Comparison of ENCODE assay signal across 19 cellular contexts in genomic region chr14:83478741-83479140, GRCh38.
DNase-seq lines count a peak whose midpoint lies in the region; ATAC-seq, FAIRE-seq and TF ChIP-seq lines count a peak whose summit lies in the region.
"Had no signal": no experiment of that assay in that cellular context is flagged by ENCODE, and none has a peak within 500 bp of the region (broad histone marks: within the 10 kb centered on the region; RNA-seq: fewer than 3 reads in every experiment).

No MANE protein-coding gene starts in this region.

- H3K9me3 Mint-ChIP-seq in astrocyte (ENCODE audit: unreplicated experiment) = no peaks in the 10 kb centered on the region
- peaks cover 4 to 36% (median 11%) of the 10 kb centered on the region in 5 donors for H3K9me3 Mint-ChIP-seq in CD8-positive, alpha-beta memory T cell

- DNase-seq in HTR-8/SVneo (ENCODE audit: insufficient read length, low spot score) = peak; percentile 9
- peak; percentile 18 for DNase-seq in astrocyte (ENCODE audit: low read depth)
- no peak for DNase-seq in CD8-positive, alpha-beta memory T cell
- DNase-seq in GM23248 = no peak
- no peak for DNase-seq in lower leg skin (ENCODE audit: low spot score in 2 of 2)
- DNase-seq: CD4-positive, alpha-beta T cell; GF-D8; Karpas-422; NCI-H1694 treated with DMSO at 0.1 percent for 48 hours; NCI-H2081 treated with DMSO at 0.1 percent for 48 hours; NCI-H2171 treated with DMSO at 0.1 percent for 48 hours; NCI-H524 treated with DMSO at 0.1 percent for 48 hours; Peyer's patch had no signal

- H3K9me3 ChIP-seq in astrocyte (ENCODE audit: insufficient read depth, low read depth, low read length) (no peaks in the 10 kb centered on the region), mesodermal cell (ENCODE audit: control insufficient read depth, low read length) (no peaks in the 10 kb centered on the region), GM23248 (ENCODE audit: low read depth) (no peaks in the 10 kb centered on the region)
- H3K9me3 ChIP-seq in CD8-positive, alpha-beta memory T cell (ENCODE audit: low read length) = no peaks in the 10 kb centered on the region
- H3K9me3 ChIP-seq: BLaER1, HAP-1, Peyer's patch, SJSA1 had no signal

- H3K27ac Mint-ChIP-seq in astrocyte (ENCODE audit: unreplicated experiment) = peak overlapping the region; percentile 98
- no peak overlapping the region for H3K27ac Mint-ChIP-seq in CD8-positive, alpha-beta memory T cell
- H3K27ac Mint-ChIP-seq: CD4-positive, alpha-beta T cell had no signal

- no peak overlapping the region for H2AFZ ChIP-seq in astrocyte (ENCODE audit: low read depth, low read length)
- no peak overlapping the region for H2AFZ ChIP-seq in GM23248

- peaks cover 19% of the 10 kb centered on the region for H3K4me1 Mint-ChIP-seq in astrocyte (ENCODE audit: low read depth, unreplicated experiment)
- H3K4me1 Mint-ChIP-seq in CD8-positive, alpha-beta memory T cell = no peaks in the 10 kb centered on the region

- no peak for TF ChIP-seq POLR2A in lower leg skin (IDR thresholded peaks at IDR 0.05)

- no peaks in the 10 kb centered on the region for H3K36me3 Mint-ChIP-seq in astrocyte (ENCODE audit: low read depth, unreplicated experiment)
- H3K36me3 Mint-ChIP-seq in CD8-positive, alpha-beta memory T cell = no peaks in the 10 kb centered on the region

- H3K27ac ChIP-seq in astrocyte (ENCODE audit: low read depth, low read length) = no peak overlapping the region
- H3K27ac ChIP-seq in mesodermal cell (ENCODE audit: low read depth, low read length, severe bottlenecking) = peak overlapping the region; percentile 65
- H3K27ac ChIP-seq in CD8-positive, alpha-beta memory T cell (ENCODE audit: low read depth, low read length) = no peak overlapping the region
- no peak overlapping the region for H3K27ac ChIP-seq in GM23248
- H3K27ac ChIP-seq: BLaER1, Peyer's patch, SJSA1 had no signal

- POLR2A ChIA-PET in CD8-positive, alpha-beta memory T cell (lab: Charles Lee) = no interaction called here

- WGBS in mesodermal cell (ENCODE audit: insufficient coverage in 2 of 2), 2 experiments = 74 to 80% methylated on average over 3 to 5 of the region's 6 CpGs
- WGBS in GM23248 (ENCODE audit: low coverage in 1 of 2, low lambda C conversion rate in 2 of 2, missing lambda C conversion rate in 2 of 2), 2 experiments = 61 to 62% methylated on average over 6 of the region's 6 CpGs
- WGBS in lower leg skin, 2 donors = 78 to 85% methylated on average over 6 of the region's 6 CpGs

- CTCF ChIA-PET in CD8-positive, alpha-beta memory T cell (lab: Charles Lee) = no interaction called here

- H3K4me1 ChIP-seq in astrocyte (ENCODE audit: insufficient read depth, low read length) = no peaks in the 10 kb centered on the region
- peaks cover 11% of the 10 kb centered on the region for H3K4me1 ChIP-seq in mesodermal cell (ENCODE audit: control insufficient read depth, insufficient read depth, low read length, poor library complexity, severe bottlenecking)
- H3K4me1 ChIP-seq in CD8-positive, alpha-beta memory T cell (ENCODE audit: insufficient read depth, low read length) = no peaks in the 10 kb centered on the region
- H3K4me1 ChIP-seq in GM23248 (ENCODE audit: insufficient read depth) = peaks cover 10% of the 10 kb centered on the region
- H3K4me1 ChIP-seq: BLaER1, HAP-1, Peyer's patch, SJSA1 had no signal

- no peaks in the 10 kb centered on the region for H3F3A ChIP-seq in GM23248 (ENCODE audit: insufficient read depth)

- no peak for FAIRE-seq in HTR-8/SVneo (lab: Jason Lieb, UNC)
- FAIRE-seq in astrocyte (lab: Jason Lieb, UNC) = no peak

- H3K4me3 ChIP-seq in astrocyte (ENCODE audit: insufficient read depth, low read depth, low read length) = no peak overlapping the region
- H3K4me3 ChIP-seq in mesodermal cell (ENCODE audit: extremely low read depth, insufficient read depth, low read length, poor library complexity, severe bottlenecking) = no peak overlapping the region
- H3K4me3 ChIP-seq in CD8-positive, alpha-beta memory T cell (ENCODE audit: low read length) = no peak overlapping the region
- no peak overlapping the region for H3K4me3 ChIP-seq in GM23248
- no peak overlapping the region for H3K4me3 ChIP-seq in lower leg skin (ENCODE audit: low read depth, poor library complexity, severe bottlenecking)
- H3K4me3 ChIP-seq: BLaER1, HAP-1, Peyer's patch, SJSA1 had no signal

- no peaks in the 10 kb centered on the region for H3K9me2 ChIP-seq in GM23248 (ENCODE audit: insufficient read depth)

- H3K27me3 ChIP-seq in astrocyte (ENCODE audit: insufficient read depth, low read length) (no peaks in the 10 kb centered on the region), GM23248 (replicated peaks; ENCODE audit: insufficient read depth) (no peaks in the 10 kb centered on the region)
- H3K27me3 ChIP-seq in CD8-positive, alpha-beta memory T cell (ENCODE audit: insufficient read depth, low read length, poor library complexity, severe bottlenecking) = no peaks in the 10 kb centered on the region
- H3K27me3 ChIP-seq: BLaER1, Peyer's patch, SJSA1 had no signal

- H3K9ac ChIP-seq in astrocyte (ENCODE audit: low read length) = no peak overlapping the region
- H3K9ac ChIP-seq in GM23248 = no peak overlapping the region
- H3K9ac ChIP-seq: BLaER1 had no signal

- no peak for ATAC-seq in GM18502 (IDR thresholded peaks at IDR 0.05; ENCODE audit: poor library complexity, unreplicated experiment)
- ATAC-seq: Right ventricle myocardium inferior had no signal

- H3K79me2 ChIP-seq in astrocyte (ENCODE audit: insufficient read depth, low read length) = no peaks in the 10 kb centered on the region
- H3K79me2 ChIP-seq in GM23248 (ENCODE audit: insufficient read depth) = no peaks in the 10 kb centered on the region

- TF ChIP-seq CTCF in astrocyte (IDR thresholded peaks at IDR 0.05; ENCODE audit: insufficient read depth, low read depth, low read length) (no peak), lower leg skin (IDR thresholded peaks at IDR 0.05) (no peak)

- H4K20me1 ChIP-seq in astrocyte (ENCODE audit: insufficient read depth, low read length) (no peaks in the 10 kb centered on the region), GM23248 (ENCODE audit: insufficient read depth) (no peaks in the 10 kb centered on the region)
- H4K20me1 ChIP-seq: BLaER1 had no signal

- no peaks in the 10 kb centered on the region for H3K27me3 Mint-ChIP-seq in astrocyte (ENCODE audit: low read depth, unreplicated experiment)
- H3K27me3 Mint-ChIP-seq in CD8-positive, alpha-beta memory T cell = no peaks in the 10 kb centered on the region
- H3K27me3 Mint-ChIP-seq: CD4-positive, alpha-beta T cell had no signal

- in situ Hi-C loops in GM23248 (cut with MboI) = no loop called here

- H3K4me3 Mint-ChIP-seq in astrocyte (ENCODE audit: unreplicated experiment) = no peak overlapping the region
- no peak overlapping the region for H3K4me3 Mint-ChIP-seq in CD8-positive, alpha-beta memory T cell
- H3K4me3 Mint-ChIP-seq: CD4-positive, alpha-beta T cell had no signal

- intact Hi-C loops in lower leg skin (cut with DNase I; ENCODE audit: low total_unique reads) = no loop called here

- no peak overlapping the region for H3K4me2 ChIP-seq in astrocyte (ENCODE audit: low read length)
- no peak overlapping the region for H3K4me2 ChIP-seq in GM23248 (ENCODE audit: unreplicated experiment)
- H3K4me2 ChIP-seq: BLaER1 had no signal

- no peaks in the 10 kb centered on the region for H3K36me3 ChIP-seq in astrocyte (ENCODE audit: insufficient read depth, low read length)
- H3K36me3 ChIP-seq in mesodermal cell (ENCODE audit: control insufficient read depth, insufficient read depth, low read length) = no peaks in the 10 kb centered on the region
- H3K36me3 ChIP-seq in CD8-positive, alpha-beta memory T cell (ENCODE audit: insufficient read depth, low read length) = no peaks in the 10 kb centered on the region
- H3K36me3 ChIP-seq in GM23248 (ENCODE audit: low read depth) = no peaks in the 10 kb centered on the region
- H3K36me3 ChIP-seq: BLaER1, HAP-1, Peyer's patch, SJSA1 had no signal

Comparison
In these comparisons a context has a peak if more than half of its experiments do, and no peak if none do; other contexts are left out.
1. DNase-seq: peak in HTR-8/SVneo (single experiment) and astrocyte (single experiment); none in CD8-positive, alpha-beta memory T cell (0 of 5), GM23248 (single experiment) and lower leg skin (0 of 2).